Comparison of ENCODE assay signal across 30 cellular contexts in genomic region chr1:74953622-74954021, GRCh38.
"Had no signal": no experiment of that assay in that cellular context is flagged by ENCODE, and none has a peak within 500 bp of the region (broad histone marks: within the 10 kb centered on the region; RNA-seq: fewer than 3 reads in every experiment).

No MANE protein-coding gene starts in this region.

- H3K27me3 ChIP-seq: adrenal gland, body of pancreas, esophagus squamous epithelium, stomach, suprapubic skin, tibial nerve had no signal

- H3K4me1 ChIP-seq: adrenal gland, body of pancreas, esophagus squamous epithelium, left ventricle myocardium inferior, stomach, suprapubic skin, tibial nerve had no signal

- H3K4me3 ChIP-seq: adrenal gland, body of pancreas, esophagus squamous epithelium, left ventricle myocardium inferior, lung, mucosa of descending colon, stomach, suprapubic skin, tibial nerve had no signal

- DNase-seq: activated CD4-positive, alpha-beta memory T cell treated with anti-CD3 and anti-CD28 coated beads for 36 hours; activated CD4-positive, alpha-beta T cell treated with anti-CD3 and anti-CD28 coated beads for 48 hours; activated CD8-positive, alpha-beta memory T cell treated with anti-CD3 and anti-CD28 coated beads, Interleukin-2, amount 50 U/mL, for 4 hours; activated effector memory CD4-positive, alpha-beta T cell treated with anti-CD3 and anti-CD28 coated beads, Interleukin-2, amount 50 U/mL, for 16 hours; activated naive CD4-positive, alpha-beta T cell treated with anti-CD3 and anti-CD28 coated beads for 36 hours; activated naive CD8-positive, alpha-beta T cell treated with anti-CD3 and anti-CD28 coated beads for 36 hours; activated T-cell treated with anti-CD3 and anti-CD28 coated beads, Interleukin-2, amount 50 U/mL, for 1 hour; adrenal gland; aorta; body of pancreas; dermis blood vessel endothelial cell; effector CD4-positive, alpha-beta T cell; esophagus squamous epithelium; foreskin melanocyte; islet precursor cell; left ventricle myocardium inferior; mucosa of descending colon; posterior cingulate gyrus; right cardiac atrium; stimulated activated CD4-positive, alpha-beta T cell treated with anti-CD3 and anti-CD28 coated beads, Interleukin-15, amount 100 ng/mL, for 24 hours; stimulated activated CD4-positive, alpha-beta T cell treated with anti-CD3 and anti-CD28 coated beads, Interleukin-2, amount 100 ng/mL, for 24 hours; stimulated activated naive B cell treated with anti-CD40 and anti-IgM and Interleukin-4, amounts not matched to agents 10 μg/mL and 1 μg/mL and 100 μg/mL, for 72 hours; stomach had no signal

- H3K27ac ChIP-seq: adrenal gland, body of pancreas, epithelial cell of prostate, esophagus squamous epithelium, left ventricle myocardium inferior, stomach, suprapubic skin, tibial nerve had no signal

- ATAC-seq: activated CD4-positive, CD25-positive, alpha-beta regulatory T cell treated with anti-CD3 and anti-CD28 coated beads, Interleukin-2, amount 50 U/mL, for 24 hours; body of pancreas; mucosa of descending colon; natural killer cell treated with Interleukin-12 subunit alpha and Interleukin-12 subunit beta and Interleukin-15 and Interleukin-18, amount 100 ng/mL, for 72 hours; right cardiac atrium; stimulated activated naive B cell treated with anti-CD40 and anti-IgM and Interleukin-4, amounts not matched to agents 10 μg/mL and 1 μg/mL and 100 μg/mL, for 72 hours had no signal

- H3K36me3 ChIP-seq: adrenal gland, esophagus squamous epithelium, left ventricle myocardium inferior, stomach, suprapubic skin, tibial nerve had no signal

- FAIRE-seq: colon had no signal
